ENCODE assay signal across 8 cellular contexts in the genomic region with DNA sequence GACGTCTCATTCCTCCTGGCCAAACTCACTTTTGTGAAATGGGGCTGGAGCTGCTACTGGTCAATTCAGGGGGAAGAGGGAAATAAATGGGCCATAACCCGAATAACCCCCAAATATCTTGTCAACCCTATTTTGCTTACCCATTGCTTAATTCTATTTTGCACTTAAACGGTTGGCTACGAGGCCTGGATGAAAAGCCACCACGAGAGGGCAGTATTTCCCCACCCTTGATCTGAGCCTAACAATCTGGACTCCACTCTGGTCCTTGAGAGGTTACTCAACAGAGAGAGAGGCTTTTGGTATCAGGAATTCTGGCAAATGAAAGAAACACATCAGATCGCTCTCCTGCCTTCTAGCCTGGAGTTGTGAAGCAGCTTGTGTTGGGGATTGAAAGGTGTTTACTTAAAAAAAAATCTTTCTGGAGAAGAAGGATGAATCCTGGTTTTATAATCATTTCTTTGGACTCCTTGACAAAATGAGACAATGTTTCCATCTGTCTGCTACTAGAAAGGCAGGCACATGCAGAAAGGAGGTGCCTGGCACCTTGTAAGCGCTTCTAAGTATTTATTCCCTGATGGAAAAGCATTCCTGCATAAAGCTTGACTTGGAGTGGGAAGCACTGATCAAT. TPM values are rescaled to one million over a fixed set of nuclear protein-coding genes. Genes with fewer than 3 reads are reported as not detected.
DNase-seq lines count a peak whose midpoint lies in the region; ATAC-seq lines count a peak whose summit lies in the region.

No MANE protein-coding gene starts in this region.

- WGBS in mesenchymal stem cell: 8% methylated on average over 7 of the region's 7 CpGs

- H3K9me3 Mint-ChIP-seq in activated CD8-positive, alpha-beta T cell treated with anti-CD3 and anti-CD28 coated beads, Interleukin-2, amount 10 ng/mL, durations not matched to agents 7 days and 5 days (ENCODE audit: insufficient read depth): no peaks in the 10 kb centered on the region
- no peaks in the 10 kb centered on the region for H3K9me3 Mint-ChIP-seq in effector memory CD8-positive, alpha-beta T cell

- H2BK5ac ChIP-seq in mesenchymal stem cell (ENCODE audit: low read depth, low read length, poor library complexity, severe bottlenecking): no peak overlapping the region

- peaks cover 0 to 3% of the 10 kb centered on the region in 2 experiments for H3K36me3 ChIP-seq in mesenchymal stem cell (ENCODE audit: control insufficient read depth in 1 of 2, insufficient read depth in 2 of 2, low read depth in 1 of 2, low read length in 2 of 2)

- peaks cover 2% of the 10 kb centered on the region for H3K4me1 ChIP-seq in mesenchymal stem cell (ENCODE audit: control insufficient read depth, insufficient read depth, low read depth, low read length)

- no peak overlapping the region for H3K4me3 ChIP-seq in mesenchymal stem cell (ENCODE audit: insufficient read depth in 1 of 2, low read depth in 1 of 2, low read length in 2 of 2)

- H2BK12ac ChIP-seq in mesenchymal stem cell (ENCODE audit: low read length in 2 of 2): no peak overlapping the region

- no peak overlapping the region for H2AFZ ChIP-seq in mesenchymal stem cell (ENCODE audit: low read depth, low read length)

- no peak overlapping the region for H3K18ac ChIP-seq in mesenchymal stem cell (ENCODE audit: low read depth in 1 of 2, low read length in 2 of 2)

- H3K9ac ChIP-seq in mesenchymal stem cell (ENCODE audit: low read length): no peak overlapping the region

- ATAC-seq in HG03175 (IDR thresholded peaks at IDR 0.05; ENCODE audit: unreplicated experiment): peak; percentile 64
- peak; percentile 73 for ATAC-seq in activated CD8-positive, alpha-beta T cell treated with anti-CD3 and anti-CD28 coated beads, Interleukin-2, amount 10 ng/mL, durations not matched to agents 7 days and 5 days
- ATAC-seq in effector memory CD8-positive, alpha-beta T cell (replicated peaks): peak; percentile 55
- no peak for ATAC-seq in GM18511 (IDR thresholded peaks at IDR 0.05; ENCODE audit: unreplicated experiment)

- H3K4me3 Mint-ChIP-seq in activated CD8-positive, alpha-beta T cell treated with anti-CD3 and anti-CD28 coated beads, Interleukin-2, amount 10 ng/mL, durations not matched to agents 7 days and 5 days: no peak overlapping the region
- H3K4me3 Mint-ChIP-seq in effector memory CD8-positive, alpha-beta T cell: no peak overlapping the region

- H4K91ac ChIP-seq in mesenchymal stem cell (ENCODE audit: low read length): no peak overlapping the region

- no peak overlapping the region for H3K27ac ChIP-seq in mesenchymal stem cell (ENCODE audit: low read length, poor library complexity, severe bottlenecking)

- no peaks in the 10 kb centered on the region for H3K79me1 ChIP-seq in mesenchymal stem cell (replicated peaks; ENCODE audit: low read length, poor library complexity, severe bottlenecking)

- H2BK120ac ChIP-seq in mesenchymal stem cell (ENCODE audit: low read depth, low read length): no peak overlapping the region

- H3K27ac Mint-ChIP-seq in activated CD8-positive, alpha-beta T cell treated with anti-CD3 and anti-CD28 coated beads, Interleukin-2, amount 10 ng/mL, durations not matched to agents 7 days and 5 days: no peak overlapping the region
- H3K27ac Mint-ChIP-seq in effector memory CD8-positive, alpha-beta T cell: no peak overlapping the region

- H4K8ac ChIP-seq in mesenchymal stem cell (ENCODE audit: low read length): no peak overlapping the region

- no peak overlapping the region for H3K23ac ChIP-seq in mesenchymal stem cell (ENCODE audit: low read length in 2 of 2)

- peaks cover 8% of the 10 kb centered on the region for H3K27me3 Mint-ChIP-seq in activated CD8-positive, alpha-beta T cell treated with anti-CD3 and anti-CD28 coated beads, Interleukin-2, amount 10 ng/mL, durations not matched to agents 7 days and 5 days (ENCODE audit: low read depth)
- peaks cover 15 to 69% of the 10 kb centered on the region in 2 donors for H3K27me3 Mint-ChIP-seq in effector memory CD8-positive, alpha-beta T cell

- no peaks in the 10 kb centered on the region for H3K9me3 ChIP-seq in mesenchymal stem cell (ENCODE audit: control insufficient read depth, low read length)

- H3K4me2 ChIP-seq in mesenchymal stem cell (ENCODE audit: low read length, poor library complexity, severe bottlenecking): no peak overlapping the region

- H3K36me3 Mint-ChIP-seq in activated CD8-positive, alpha-beta T cell treated with anti-CD3 and anti-CD28 coated beads, Interleukin-2, amount 10 ng/mL, durations not matched to agents 7 days and 5 days (ENCODE audit: low read depth): no peaks in the 10 kb centered on the region
- no peaks in the 10 kb centered on the region for H3K36me3 Mint-ChIP-seq in effector memory CD8-positive, alpha-beta T cell (ENCODE audit: insufficient read depth)

- CTCF ChIA-PET in activated CD8-positive, alpha-beta T cell treated with anti-CD3 and anti-CD28 coated beads, Interleukin-2, amount 10 ng/mL, durations not matched to agents 7 days and 5 days (lab: Charles Lee): interaction anchor here (0.7 to 1.8 kb wide), 8 partner anchors 11 to 1405 kb away, joined by 3 to 6 read pairs (median 3); no protein-coding TSS in a partner anchor

- no peak overlapping the region for H2AK5ac ChIP-seq in mesenchymal stem cell (ENCODE audit: low read length, severe bottlenecking)

- H2BK15ac ChIP-seq in mesenchymal stem cell (ENCODE audit: low read depth, poor library complexity, severe bottlenecking): no peak overlapping the region

- H3K4ac ChIP-seq in mesenchymal stem cell (ENCODE audit: low read depth in 1 of 2, low read length in 2 of 2): no peak overlapping the region

- peak; percentile 52 for DNase-seq in COR-L47 (lab: John Stamatoyannopoulos, UW)
- DNase-seq in NCI-H82 treated with DMSO at 0.1 percent for 48 hours (lab: John Stamatoyannopoulos, UW; ENCODE audit: unreplicated experiment): peak; percentile 34
- DNase-seq in activated CD8-positive, alpha-beta T cell treated with anti-CD3 and anti-CD28 coated beads, Interleukin-2, amount 10 ng/mL, durations not matched to agents 7 days and 5 days: peak; percentile 76
- peak; percentile 44 to 59 (median 57) for DNase-seq in effector memory CD8-positive, alpha-beta T cell
- peak; percentile 78 for DNase-seq in mesenchymal stem cell
- DNase-seq in stimulated activated CD8-positive, alpha-beta memory T cell treated with anti-CD3 and anti-CD28 coated beads, Interleukin-4, amount 100 ng/mL, for 4 hours (ENCODE audit: low read depth in 2 of 2, low spot score in 1 of 2): peak; percentile 17 to 36

- no peaks in the 10 kb centered on the region for H3K4me1 Mint-ChIP-seq in activated CD8-positive, alpha-beta T cell treated with anti-CD3 and anti-CD28 coated beads, Interleukin-2, amount 10 ng/mL, durations not matched to agents 7 days and 5 days (ENCODE audit: low read depth)
- H3K4me1 Mint-ChIP-seq in effector memory CD8-positive, alpha-beta T cell (ENCODE audit: low read depth in 2 of 2): no peaks in the 10 kb centered on the region

- peaks cover 12 to 76% of the 10 kb centered on the region in 2 experiments for H3K27me3 ChIP-seq in mesenchymal stem cell (ENCODE audit: control insufficient read depth in 1 of 2, insufficient read depth in 1 of 2, low read length in 2 of 2)

- H3K14ac ChIP-seq in mesenchymal stem cell (ENCODE audit: low read length in 2 of 2): no peak overlapping the region

- POLR2A ChIA-PET in activated CD8-positive, alpha-beta T cell treated with anti-CD3 and anti-CD28 coated beads, Interleukin-2, amount 10 ng/mL, durations not matched to agents 7 days and 5 days (lab: Charles Lee): no interaction called here

RNA-seq across cellular contexts. Expression of gene FBXO21, which starts 22.4 kb away (rescaled TPM):
- total RNA-seq in activated CD8-positive, alpha-beta T cell treated with anti-CD3 and anti-CD28 coated beads, Interleukin-2, amount 10 ng/mL, durations not matched to agents 7 days and 5 days: 10 to 100 TPM; 26.3 to 29.6 TPM
- polyA plus RNA-seq in mesenchymal stem cell (2013, experiment 1 of 2): 28.4 TPM
- 28.2 TPM for polyA plus RNA-seq in mesenchymal stem cell (2013, experiment 2 of 2)

Comparison
In these comparisons a context has a peak if more than half of its experiments do, and no peak if none do; other contexts are left out.
1. DNase-seq: peak in every context shown above with its lines; median percentile 78 in mesenchymal stem cell; 76 in activated CD8-positive, alpha-beta T cell treated with anti-CD3 and anti-CD28 coated beads, Interleukin-2, amount 10 ng/mL, durations not matched to agents 7 days and 5 days; 57 in effector memory CD8-positive, alpha-beta T cell; 52 in COR-L47; 34 in NCI-H82 treated with DMSO at 0.1 percent for 48 hours; 26 in stimulated activated CD8-positive, alpha-beta memory T cell treated with anti-CD3 and anti-CD28 coated beads, Interleukin-4, amount 100 ng/mL, for 4 hours.